Comparison of ENCODE assay signal across 26 cellular contexts in genomic region chr1:9190234-9190633, GRCh38. TPM values are rescaled to one million over a fixed set of nuclear protein-coding genes. Genes with fewer than 3 reads are reported as not detected.
DNase-seq lines count a peak whose midpoint lies in the region; ATAC-seq, FAIRE-seq and TF ChIP-seq lines count a peak whose summit lies in the region.
"Had no signal": no experiment of that assay in that cellular context is flagged by ENCODE, and none has a peak within 500 bp of the region (broad histone marks: within the 10 kb centered on the region; RNA-seq: fewer than 3 reads in every experiment).

No MANE protein-coding gene starts in this region.

- H3K4me2 ChIP-seq in HepG2 (ENCODE audit: low read depth, low read length): peak overlapping the region; percentile 86; the same call in 1 of the 2 replicates
- H3K4me2 ChIP-seq: A549; BLaER1 treated with 17β-estradiol and CSF1 and Interleukin-3, amounts not matched to agents 10 nM and 100 nM had no signal

- no peaks in the 10 kb centered on the region for H3K9me3 ChIP-seq in HepG2 (ENCODE audit: low read length)
- no peaks in the 10 kb centered on the region for H3K9me3 ChIP-seq in right lobe of liver
- H3K9me3 ChIP-seq in HEK293 (ENCODE audit: control insufficient read depth, insufficient read depth, low read depth, low read length): no peaks in the 10 kb centered on the region
- no peaks in the 10 kb centered on the region for H3K9me3 ChIP-seq in testis
- H3K9me3 ChIP-seq: A549; BLaER1 treated with 17β-estradiol and CSF1 and Interleukin-3, amounts not matched to agents 10 nM and 100 nM had no signal

- peaks cover 12% of the 10 kb centered on the region for H3K36me3 Mint-ChIP-seq in endothelial cell (ENCODE audit: low read depth, unreplicated experiment)
- H3K36me3 Mint-ChIP-seq: CD8-positive, alpha-beta T cell had no signal

- CTCF ChIA-PET in HepG2 (lab: Yijun Ruan, JAX; ENCODE audit: low intra/inter-chr PET ratio, low total read pairs) (no interaction called here), HEK293 (lab: Yijun Ruan, JAX) (interaction anchor here (1.0 to 3.3 kb wide), 3 partner anchors 8 to 48 kb away, joined by 3 to 14 read pairs (median 6); no protein-coding TSS in a partner anchor)

- no peak overlapping the region for H3K4me3 ChIP-seq in HepG2 (replicated peaks in 1 of 3; ENCODE audit: insufficient read depth in 1 of 3, low read depth in 2 of 3, low read length in 3 of 3)
- no peak overlapping the region for H3K4me3 ChIP-seq in right lobe of liver
- H3K4me3 ChIP-seq in HEK293 (ENCODE audit: low read depth, low read length): no peak overlapping the region
- H3K4me3 ChIP-seq in testis: no peak overlapping the region
- H3K4me3 ChIP-seq: A549; BLaER1 treated with 17β-estradiol and CSF1 and Interleukin-3, amounts not matched to agents 10 nM and 100 nM had no signal

- POLR2A ChIA-PET in HepG2 (lab: Yijun Ruan, JAX) (interaction anchor here (0.6 to 1.7 kb wide), 3 partner anchors 14 to 283 kb away, joined by 4 read pairs; no protein-coding TSS in a partner anchor), HEK293 (lab: Yijun Ruan, JAX) (interaction anchor here (0.6 kb wide), 1 partner anchor 259 kb away, joined by 3 read pairs; no protein-coding TSS in a partner anchor)

- H3K27ac Mint-ChIP-seq in endothelial cell (ENCODE audit: unreplicated experiment): peak overlapping the region; percentile 57
- H3K27ac Mint-ChIP-seq: B cell; CD4-positive, alpha-beta T cell; CD8-positive, alpha-beta T cell had no signal

- DNase-seq in HepG2 (ENCODE audit: low spot score): no peak
- DNase-seq in right lobe of liver: no peak
- DNase-seq in endothelial cell (ENCODE audit: low spot score): no peak
- no peak for DNase-seq in testis
- no peak for DNase-seq in G401 (ENCODE audit: low spot score)
- DNase-seq: AML-193; CD4-positive, alpha-beta T cell; CD8-positive, alpha-beta T cell; DMS 273 treated with DMSO at 0.1 percent for 48 hours; DMS153; DMS53; DMS79; DND-41; EL; GF-D8 had no signal

- no peak for FAIRE-seq in HepG2 (lab: Jason Lieb, UNC)
- FAIRE-seq: A549, G401.6, GM12891, GM19239 had no signal

- WGBS in HepG2 (ENCODE audit: low lambda C conversion rate): 98% methylated on average over 5 of the region's 5 CpGs
- 95% methylated on average over 5 of the region's 5 CpGs for WGBS in right lobe of liver (ENCODE audit: insufficient coverage, low coverage, low lambda C conversion rate, missing lambda C conversion rate)
- WGBS in testis, 2 donors: 86 to 97% methylated on average over 5 of the region's 5 CpGs

- TF ChIP-seq POLR2A in HepG2 (IDR thresholded peaks at IDR 0.05; ENCODE audit: insufficient read depth in 1 of 2, low read depth in 2 of 2, low read length in 2 of 2): no peak
- TF ChIP-seq POLR2A in right lobe of liver (IDR thresholded peaks at IDR 0.05): no peak
- no peak for TF ChIP-seq POLR2A in testis (IDR thresholded peaks at IDR 0.05)

- H3K27me3 ChIP-seq in HepG2 (ENCODE audit: control insufficient read depth in 1 of 2, insufficient read depth in 2 of 2, low read length in 2 of 2) (no peaks in the 10 kb centered on the region), right lobe of liver (no peaks in the 10 kb centered on the region), testis (no peaks in the 10 kb centered on the region)

- H3K9me3 Mint-ChIP-seq in endothelial cell (ENCODE audit: unreplicated experiment): no peaks in the 10 kb centered on the region
- H3K9me3 Mint-ChIP-seq: CD4-positive, alpha-beta T cell; CD8-positive, alpha-beta T cell had no signal

- in situ Hi-C loops in HepG2 (cut with HindIII; ENCODE audit: extremely low pct_ligation_motif_present, low pct_unique_long_range_greater_than_20kb) (no loop called here), G401 (cut with HindIII; ENCODE audit: low sequenced_read_pairs) (no loop called here)

- H3K27ac ChIP-seq in HepG2 (ENCODE audit: extremely low read length, insufficient read depth, low read length) (no peak overlapping the region), right lobe of liver (no peak overlapping the region), HEK293 (ENCODE audit: extremely low read depth, low read depth, low read length) (no peak overlapping the region), testis (peak overlapping the region; percentile 9 to 53)
- H3K27ac ChIP-seq: 22Rv1; A549; BLaER1 treated with 17β-estradiol and CSF1 and Interleukin-3, amounts not matched to agents 10 nM and 100 nM; C4-2B had no signal

- no peak for TF ChIP-seq EP300 in HepG2 (IDR thresholded peaks at IDR 0.05; ENCODE audit: low read depth in 2 of 2, low read length in 2 of 2)
- no peak for TF ChIP-seq EP300 in HepG2 (CRISPR knock-in tag; IDR thresholded peaks at IDR 0.05; ENCODE audit: borderline replicate concordance)

- no peak for TF ChIP-seq CTCF in HepG2 (CRISPR knock-in tag; IDR thresholded peaks at IDR 0.05)
- no peak for TF ChIP-seq CTCF in right lobe of liver (IDR thresholded peaks at IDR 0.05)
- TF ChIP-seq CTCF in HEK293 (tag by site-specific recombination; IDR thresholded peaks at IDR 0.05): no peak
- TF ChIP-seq CTCF in endothelial cell (IDR thresholded peaks at IDR 0.05; ENCODE audit: unreplicated experiment): no peak
- no peak for TF ChIP-seq CTCF in testis (IDR thresholded peaks at IDR 0.05)

- no peak overlapping the region for H3K9ac ChIP-seq in HepG2 (ENCODE audit: insufficient read depth, low read depth, low read length)
- H3K9ac ChIP-seq: BLaER1 treated with 17β-estradiol and CSF1 and Interleukin-3, amounts not matched to agents 10 nM and 100 nM had no signal

- H4K20me1 ChIP-seq in HepG2 (ENCODE audit: insufficient read depth, low read length): no peaks in the 10 kb centered on the region
- H4K20me1 ChIP-seq: BLaER1 treated with 17β-estradiol and CSF1 and Interleukin-3, amounts not matched to agents 10 nM and 100 nM had no signal

- no peak overlapping the region for H2AFZ ChIP-seq in HepG2 (ENCODE audit: low read length)

- no TSS peak for BruUV-seq in HepG2 (replicated peaks; lab: Mats Ljungman, UMichigan)

- H3K4me1 Mint-ChIP-seq in endothelial cell (ENCODE audit: unreplicated experiment): peaks cover 6% of the 10 kb centered on the region
- H3K4me1 Mint-ChIP-seq: B cell had no signal

- peaks cover 81% of the 10 kb centered on the region for H3K4me1 ChIP-seq in HepG2 (ENCODE audit: insufficient read depth, low read length)
- H3K4me1 ChIP-seq in right lobe of liver: peaks cover 0 to 3% (median 0%) of the 10 kb centered on the region in 4 donors
- H3K4me1 ChIP-seq in HEK293 (ENCODE audit: control insufficient read depth, insufficient read depth, low read length): 0 out of 2 replicates have a peak, but pooled peaks cover 2% of the 10 kb centered on the region
- H3K4me1 ChIP-seq in testis: peaks cover 6% of the 10 kb centered on the region

- intact Hi-C loops in HepG2 (cut with micrococcal nuclease; ENCODE audit: unreplicated experiment) (no loop called here), right lobe of liver (cut with DNase I) (no loop called here), testis (cut with DNase I; ENCODE audit: low total_unique reads) (no loop called here)

- ATAC-seq in HepG2 (no peak), right lobe of liver (no peak), GM21423 (IDR thresholded peaks at IDR 0.05; ENCODE audit: unreplicated experiment) (no peak), HG02763 (IDR thresholded peaks at IDR 0.05; ENCODE audit: unreplicated experiment) (no peak)
- ATAC-seq: A549; CD8-positive, alpha-beta T cell had no signal

- TF ChIP-seq RAD21 in HepG2 (CRISPR knock-in tag; IDR thresholded peaks at IDR 0.05): no peak

- H3K36me3 ChIP-seq in HepG2 (replicated peaks in 1 of 2; ENCODE audit: control insufficient read depth in 1 of 2, insufficient read depth in 2 of 2, low read length in 2 of 2) (no peaks in the 10 kb centered on the region), right lobe of liver (no peaks in the 10 kb centered on the region), HEK293 (ENCODE audit: control insufficient read depth in 2 of 2, insufficient read depth in 1 of 2, low read length in 2 of 2) (peaks cover 0 to 5% of the 10 kb centered on the region in 2 experiments; a peak in 1 of 3 replicates), testis (ENCODE audit: low read depth, missing control alignments) (no peaks in the 10 kb centered on the region)

- peaks cover 2% of the 10 kb centered on the region for H3K27me3 Mint-ChIP-seq in endothelial cell (ENCODE audit: unreplicated experiment)

- no peak overlapping the region for H3K4me3 Mint-ChIP-seq in endothelial cell (ENCODE audit: unreplicated experiment)
- H3K4me3 Mint-ChIP-seq: B cell; CD4-positive, alpha-beta T cell; CD8-positive, alpha-beta T cell had no signal

- H3K79me2 ChIP-seq in HepG2 (ENCODE audit: insufficient read depth, low read length): no peaks in the 10 kb centered on the region

TF ChIP-seq in HepG2, 621 proteins besides CTCF, POLR2A, EP300 and RAD21 (continues in another document):
- no peak for TF ChIP-seq PHF21A (CRISPR knock-in tag; IDR thresholded peaks at IDR 0.05)

TF ChIP-seq in HEK293, 187 proteins besides CTCF, POLR2A, EP300 and RAD21 (continues in another document):
- no peak for TF ChIP-seq ZNF404 (tag by site-specific recombination; IDR thresholded peaks at IDR 0.05)

RNA-seq across cellular contexts. Expression of gene H6PD, which starts 44.3 kb away (rescaled TPM):
- 6.3 and 9.3 TPM in 2 replicates for total RNA-seq in HepG2 (2016; rRNA removed; fragmentation: Illumina TruSeq; extraction: Trizol)
- 0.79 and 0.81 TPM in 2 replicates for total RNA-seq in HepG2 (2016; cell fraction: cytosol; rRNA removed; fragmentation: Illumina TruSeq; extraction: Trizol; ENCODE audit: low read depth)
- 5.4 and 9.4 TPM in 2 replicates for total RNA-seq in HepG2 (2016; cell fraction: insoluble cytoplasmic fraction; rRNA removed; fragmentation: Illumina TruSeq; extraction: Trizol)
- total RNA-seq in HepG2 (2016; cell fraction: membrane; rRNA removed; fragmentation: Illumina TruSeq; extraction: Trizol): 2.5 TPM in 2 replicates
- 10.0 and 12.1 TPM in 2 replicates for total RNA-seq in HepG2 (2016; cell fraction: nucleus; rRNA removed; fragmentation: Illumina TruSeq; extraction: Trizol)
- polyA plus RNA-seq in HepG2 (2011; rRNA removed): 14.1 and 21.5 TPM in 2 replicates
- 13.3 and 14.5 TPM in 2 replicates for polyA plus RNA-seq in HepG2 (2011; cell fraction: cytosol; rRNA removed)
- 26.3 and 26.5 TPM in 2 replicates for polyA plus RNA-seq in HepG2 (2011; cell fraction: nucleus; rRNA removed)
- 10.8 and 11.1 TPM in 2 replicates for polyA plus RNA-seq in HepG2 (2012)
- polyA plus RNA-seq in HepG2 (2016; cell fraction: cytosol; fragmentation: Illumina TruSeq; extraction: Trizol; ENCODE audit: low read depth): 0.36 TPM in 2 replicates
- 4.2 and 4.6 TPM in 2 replicates for polyA plus RNA-seq in HepG2 (2016; cell fraction: insoluble cytoplasmic fraction; fragmentation: Illumina TruSeq; extraction: Trizol; ENCODE audit: low read depth)
- 0.93 and 0.94 TPM in 2 replicates for polyA plus RNA-seq in HepG2 (2016; cell fraction: membrane; fragmentation: Illumina TruSeq; extraction: Trizol; ENCODE audit: low read depth)
- 15.4 and 16.8 TPM in 2 replicates for polyA plus RNA-seq in HepG2 (2016; cell fraction: nucleus; fragmentation: Illumina TruSeq; extraction: Trizol; ENCODE audit: insufficient read depth, low read depth)
- 2.9 and 31.0 TPM in 2 replicates for polyA minus RNA-seq in HepG2 (2011; rRNA and poly(A)+ RNA removed; ENCODE audit: low replicate concordance)
- 14.3 and 18.7 TPM in 2 replicates for polyA minus RNA-seq in HepG2 (2011; cell fraction: cytosol; rRNA and poly(A)+ RNA removed)
- polyA minus RNA-seq in HepG2 (2011; cell fraction: nucleus; rRNA and poly(A)+ RNA removed): 7.9 and 11.3 TPM in 2 replicates
- total RNA-seq in right lobe of liver: 100 to 1,000 TPM; 102 to 158 (median 120) TPM
- 18.6 TPM for total RNA-seq in endothelial cell (ENCODE audit: unreplicated experiment)
- 10 to 100 TPM; 55.0 to 67.8 TPM for total RNA-seq in testis
- polyA plus RNA-seq in testis (ENCODE audit: insufficient read depth, low read depth, low replicate concordance): 23.8 TPM
- total RNA-seq in G401 (2014; rRNA removed; shearing (Covaris generic)): 14.0 and 17.6 TPM in 2 replicates

Comparison
In these comparisons a context has a peak if more than half of its experiments do, and no peak if none do; other contexts are left out.
1. H3K27ac ChIP-seq: peak in testis (2 of 2); none in HepG2 (single experiment), right lobe of liver (0 of 3) and HEK293 (single experiment).
2. Of the 63 proteins assayed by ChIP-seq in both HepG2 and HEK293: peak only in HepG2: none; only in HEK293: none; in both: ZNF121; in neither: 62.